In genomic region chr12:109952873-109953272, GRCh38 we compare ENCODE assay signal across 15 cellular contexts. TPM values are rescaled to one million over a fixed set of nuclear protein-coding genes. Genes with fewer than 3 reads are reported as not detected.
DNase-seq lines count a peak whose midpoint lies in the region; ATAC-seq and TF ChIP-seq lines count a peak whose summit lies in the region.
"Had no signal": no experiment of that assay in that cellular context is flagged by ENCODE, and none has a peak within 500 bp of the region (broad histone marks: within the 10 kb centered on the region; RNA-seq: fewer than 3 reads in every experiment).

No MANE protein-coding gene starts in this region.

- peak overlapping the region in 1 of 4 donors; percentile 19 for H3K27ac ChIP-seq in upper lobe of left lung
- H3K27ac ChIP-seq: hepatocyte had no signal

- peaks cover 0 to 10% (median 3%) of the 10 kb centered on the region in 4 donors for H3K4me1 ChIP-seq in upper lobe of left lung

- H3K4me3 ChIP-seq in upper lobe of left lung: no peak overlapping the region
- H3K4me3 ChIP-seq: hepatocyte, sigmoid colon, SJSA1 had no signal

- peaks cover 10 to 27% of the 10 kb centered on the region in 2 donors for H3K36me3 Mint-ChIP-seq in activated naive CD4-positive, alpha-beta T cell treated with anti-CD3 and anti-CD28 coated beads, Interleukin-2, amount 50 U/mL, for 72 hours
- H3K36me3 Mint-ChIP-seq in activated T-helper 17 cell treated with anti-CD3 and anti-CD28 coated beads, Interleukin-2, amount 50 U/mL, for 72 hours (ENCODE audit: low read depth): peaks cover 99% of the 10 kb centered on the region
- H3K36me3 Mint-ChIP-seq in stimulated activated naive B cell treated with anti-CD40 and anti-IgM and Interleukin-4, amounts not matched to agents 10 μg/mL and 1 μg/mL and 100 μg/mL, for 72 hours: peaks cover 39 to 66% of the 10 kb centered on the region in 2 donors

- peaks cover 18 to 96% (median 62%) of the 10 kb centered on the region in 4 donors for H3K36me3 ChIP-seq in upper lobe of left lung

- no peaks in the 10 kb centered on the region for H3K9me3 ChIP-seq in upper lobe of left lung
- H3K9me3 ChIP-seq: sigmoid colon, SJSA1 had no signal

- no peak for TF ChIP-seq EP300 in upper lobe of left lung (IDR thresholded peaks at IDR 0.05)

- TF ChIP-seq POLR2A in upper lobe of left lung (IDR thresholded peaks at IDR 0.05): no peak

- TF ChIP-seq CTCF in GM20000 (IDR thresholded peaks at IDR 0.05; ENCODE audit: extremely low read depth, missing control alignments) (no peak), upper lobe of left lung (IDR thresholded peaks at IDR 0.05) (no peak)

- intact Hi-C loops in left ventricle myocardium superior (cut with micrococcal nuclease): no loop called here

- H3K4me1 Mint-ChIP-seq in activated T-helper 17 cell treated with anti-CD3 and anti-CD28 coated beads, Interleukin-2, amount 50 U/mL, for 72 hours: peaks cover 20% of the 10 kb centered on the region
- H3K4me1 Mint-ChIP-seq in stimulated activated naive B cell treated with anti-CD40 and anti-IgM and Interleukin-4, amounts not matched to agents 10 μg/mL and 1 μg/mL and 100 μg/mL, for 72 hours: peaks cover 23 to 37% of the 10 kb centered on the region in 2 donors

- no peak for ATAC-seq in activated naive CD4-positive, alpha-beta T cell treated with anti-CD3 and anti-CD28 coated beads, Interleukin-2, amount 50 U/mL, for 72 hours
- no peak for ATAC-seq in activated T-helper 17 cell treated with anti-CD3 and anti-CD28 coated beads, Interleukin-2, amount 50 U/mL, for 72 hours (replicated peaks)
- ATAC-seq in left ventricle myocardium superior: peak; percentile 80
- ATAC-seq in stimulated activated naive B cell treated with anti-CD40 and anti-IgM and Interleukin-4, amounts not matched to agents 10 μg/mL and 1 μg/mL and 100 μg/mL, for 72 hours (replicated peaks): no peak
- no peak for ATAC-seq in upper lobe of left lung (ENCODE audit: low FRiP score in 2 of 2)
- ATAC-seq in HG02970 (IDR thresholded peaks at IDR 0.05; ENCODE audit: low FRiP score, unreplicated experiment): no peak

- H3K9me3 Mint-ChIP-seq in activated naive CD4-positive, alpha-beta T cell treated with anti-CD3 and anti-CD28 coated beads, Interleukin-2, amount 50 U/mL, for 72 hours: no peaks in the 10 kb centered on the region
- no peaks in the 10 kb centered on the region for H3K9me3 Mint-ChIP-seq in activated T-helper 17 cell treated with anti-CD3 and anti-CD28 coated beads, Interleukin-2, amount 50 U/mL, for 72 hours
- no peaks in the 10 kb centered on the region for H3K9me3 Mint-ChIP-seq in stimulated activated naive B cell treated with anti-CD40 and anti-IgM and Interleukin-4, amounts not matched to agents 10 μg/mL and 1 μg/mL and 100 μg/mL, for 72 hours

- no peak overlapping the region for H3K4me3 Mint-ChIP-seq in activated T-helper 17 cell treated with anti-CD3 and anti-CD28 coated beads, Interleukin-2, amount 50 U/mL, for 72 hours
- H3K4me3 Mint-ChIP-seq in stimulated activated naive B cell treated with anti-CD40 and anti-IgM and Interleukin-4, amounts not matched to agents 10 μg/mL and 1 μg/mL and 100 μg/mL, for 72 hours: peak overlapping the region in 1 of 2 donors; percentile 36

- 94 to 97% methylated on average over 8 of the region's 8 CpGs for WGBS in upper lobe of left lung, 2 donors

- H3K27me3 Mint-ChIP-seq in activated T-helper 17 cell treated with anti-CD3 and anti-CD28 coated beads, Interleukin-2, amount 50 U/mL, for 72 hours: no peaks in the 10 kb centered on the region
- no peaks in the 10 kb centered on the region for H3K27me3 Mint-ChIP-seq in stimulated activated naive B cell treated with anti-CD40 and anti-IgM and Interleukin-4, amounts not matched to agents 10 μg/mL and 1 μg/mL and 100 μg/mL, for 72 hours

- no peaks in the 10 kb centered on the region for H3K27me3 ChIP-seq in upper lobe of left lung
- H3K27me3 ChIP-seq: hepatocyte, sigmoid colon, SJSA1 had no signal

- H3K27ac Mint-ChIP-seq in activated naive CD4-positive, alpha-beta T cell treated with anti-CD3 and anti-CD28 coated beads, Interleukin-2, amount 50 U/mL, for 72 hours: peak overlapping the region; percentile 47 to 84
- H3K27ac Mint-ChIP-seq in activated T-helper 17 cell treated with anti-CD3 and anti-CD28 coated beads, Interleukin-2, amount 50 U/mL, for 72 hours: peak overlapping the region; percentile 47
- peak overlapping the region; percentile 92 for H3K27ac Mint-ChIP-seq in stimulated activated naive B cell treated with anti-CD40 and anti-IgM and Interleukin-4, amounts not matched to agents 10 μg/mL and 1 μg/mL and 100 μg/mL, for 72 hours

- DNase-seq in activated naive CD4-positive, alpha-beta T cell treated with anti-CD3 and anti-CD28 coated beads, Interleukin-2, amount 50 U/mL, for 72 hours (ENCODE audit: low spot score in 2 of 2): no peak
- DNase-seq in activated naive CD4-positive, alpha-beta T cell treated with Interleukin-2 at 50 U/mL for 16 hours: no peak
- DNase-seq in left ventricle myocardium superior (peak; percentile 74), GM20000 (ENCODE audit: low spot score) (no peak), upper lobe of left lung (no peak)
- DNase-seq in stimulated activated naive B cell treated with anti-CD40 and anti-IgM and Interleukin-4, amounts not matched to agents 10 μg/mL and 1 μg/mL and 100 μg/mL, for 72 hours: no peak
- DNase-seq: activated CD8-positive, alpha-beta memory T cell treated with anti-CD3 and anti-CD28 coated beads for 24 hours; cortex of kidney; DMS 273 treated with DMSO at 0.1 percent for 48 hours; NCI-H1092; sigmoid colon had no signal

RNA-seq across cellular contexts. Expression of gene GIT2, which starts 43.3 kb away (rescaled TPM):
- 10 to 100 TPM; 64.3 to 70.1 TPM for total RNA-seq in activated naive CD4-positive, alpha-beta T cell treated with anti-CD3 and anti-CD28 coated beads, Interleukin-2, amount 50 U/mL, for 72 hours
- total RNA-seq in activated T-helper 17 cell treated with anti-CD3 and anti-CD28 coated beads, Interleukin-2, amount 50 U/mL, for 72 hours: 10 to 100 TPM; 70.8 to 75.2 TPM
- total RNA-seq in left ventricle myocardium superior: 41.4 TPM
- 10 to 100 TPM; 45.1 to 89.1 (median 55.3) TPM for total RNA-seq in upper lobe of left lung

RNA-seq across cellular contexts. Expression of gene ANKRD13A, which starts 46.4 kb away (rescaled TPM):
- total RNA-seq in activated naive CD4-positive, alpha-beta T cell treated with anti-CD3 and anti-CD28 coated beads, Interleukin-2, amount 50 U/mL, for 72 hours: 10 to 100 TPM; 64.7 to 65.2 TPM
- total RNA-seq in activated T-helper 17 cell treated with anti-CD3 and anti-CD28 coated beads, Interleukin-2, amount 50 U/mL, for 72 hours: 10 to 100 TPM; 61.4 to 68.5 TPM
- total RNA-seq in left ventricle myocardium superior (24.4 TPM), upper lobe of left lung (100 to 1,000 TPM in 2 of 6 donors, 10 to 100 TPM in 4; 58.9 to 166 (median 74.6) TPM)

RNA-seq across cellular contexts. Expression of gene TCHP, which starts 52.8 kb away (rescaled TPM):
- 10 to 100 TPM; 14.9 to 18.3 TPM for total RNA-seq in activated naive CD4-positive, alpha-beta T cell treated with anti-CD3 and anti-CD28 coated beads, Interleukin-2, amount 50 U/mL, for 72 hours
- total RNA-seq in activated T-helper 17 cell treated with anti-CD3 and anti-CD28 coated beads, Interleukin-2, amount 50 U/mL, for 72 hours: 10 to 100 TPM in 1 of 2 donors, 1 to 10 TPM in 1; 9.8 to 20.2 TPM
- total RNA-seq in left ventricle myocardium superior (11.4 TPM), upper lobe of left lung (10 to 100 TPM; 10.5 to 90.1 (median 29.7) TPM)
